ENCODE assay signal across 8 cellular contexts in genomic region chr11:65476632-65477270, GRCh38. TPM values are rescaled to one million over a fixed set of nuclear protein-coding genes. Genes with fewer than 3 reads are reported as not detected.
DNase-seq lines count a peak whose midpoint lies in the region; ATAC-seq lines count a peak whose summit lies in the region.

No MANE protein-coding gene starts in this region.

- peak overlapping the region; percentile 95 for H3K27ac Mint-ChIP-seq in activated naive CD4-positive, alpha-beta T cell treated with anti-CD3 and anti-CD28 coated beads for 36 hours
- H3K27ac Mint-ChIP-seq in activated naive CD4-positive, alpha-beta T cell treated with anti-CD3 and anti-CD28 coated beads, Interleukin-2, amount 50 U/mL, for 24 hours = peak overlapping the region; percentile 97

- H3K27me3 ChIP-seq in iPS DF 6.9 (ENCODE audit: control insufficient read depth, insufficient read depth, low read length) = no peaks in the 10 kb centered on the region

- CTCF ChIA-PET in activated naive CD4-positive, alpha-beta T cell treated with anti-CD3 and anti-CD28 coated beads for 36 hours (lab: Charles Lee) = interaction anchor here (0.9 to 2.8 kb wide), 8 partner anchors 11 to 59 kb away, joined by 3 to 15 read pairs (median 4); partner anchors contain the start of gene MALAT1

- no peak overlapping the region for H3K27ac ChIP-seq in iPS DF 6.9 (ENCODE audit: low read length)

- WGBS in iPS DF 6.9 (ENCODE audit: insufficient coverage, insufficient read length) = no CpG with 5 or more reads among the region's 21 CpGs

- peak overlapping the region; percentile 95 for H3K4me3 Mint-ChIP-seq in activated naive CD4-positive, alpha-beta T cell treated with anti-CD3 and anti-CD28 coated beads for 36 hours
- peak overlapping the region; percentile 94 for H3K4me3 Mint-ChIP-seq in activated naive CD4-positive, alpha-beta T cell treated with anti-CD3 and anti-CD28 coated beads, Interleukin-2, amount 50 U/mL, for 24 hours

- no peaks in the 10 kb centered on the region for H3K9me3 ChIP-seq in iPS DF 6.9 (ENCODE audit: control insufficient read depth, insufficient read depth, low read length)

- H3K4me1 ChIP-seq in iPS DF 6.9 (ENCODE audit: control insufficient read depth, insufficient read depth, low read length) = peaks cover 2% of the 10 kb centered on the region; the same call in 1 of the 2 replicates

- intact Hi-C loops in activated naive CD4-positive, alpha-beta T cell treated with anti-CD3 and anti-CD28 coated beads for 36 hours (cut with micrococcal nuclease) = loop anchor here (1.0 kb wide), 3 partner anchors 12 to 21 kb away; no protein-coding TSS in a partner anchor

- H3K27me3 Mint-ChIP-seq in activated naive CD4-positive, alpha-beta T cell treated with anti-CD3 and anti-CD28 coated beads for 36 hours (ENCODE audit: low read depth) = no peaks in the 10 kb centered on the region
- no peaks in the 10 kb centered on the region for H3K27me3 Mint-ChIP-seq in activated naive CD4-positive, alpha-beta T cell treated with anti-CD3 and anti-CD28 coated beads, Interleukin-2, amount 50 U/mL, for 24 hours

- no peaks in the 10 kb centered on the region for H3K36me3 ChIP-seq in iPS DF 6.9 (ENCODE audit: control insufficient read depth, insufficient read depth, low read length)

- DNase-seq in activated naive CD4-positive, alpha-beta T cell treated with anti-CD3 and anti-CD28 coated beads for 36 hours = no peak
- no peak for DNase-seq in activated naive CD4-positive, alpha-beta T cell treated with Interleukin-2 at 50 U/mL for 16 hours
- no peak for DNase-seq in iPS DF 6.9 (ENCODE audit: low read depth, low spot score)
- DNase-seq in stimulated activated CD4-positive, alpha-beta T cell treated with anti-CD3 and anti-CD28 coated beads, Interleukin-1b, Interleukin-23, amount 100 ng/mL, for 48 hours = peak; percentile 47
- DNase-seq in retina = no peak
- no peak for DNase-seq in GOT3 (lab: John Stamatoyannopoulos, UW)

- peaks cover 32% of the 10 kb centered on the region for H3K4me1 Mint-ChIP-seq in activated naive CD4-positive, alpha-beta T cell treated with anti-CD3 and anti-CD28 coated beads for 36 hours (ENCODE audit: low read depth)
- H3K4me1 Mint-ChIP-seq in activated naive CD4-positive, alpha-beta T cell treated with anti-CD3 and anti-CD28 coated beads, Interleukin-2, amount 50 U/mL, for 24 hours = peaks cover 9% of the 10 kb centered on the region

- ATAC-seq in HG03442 (IDR thresholded peaks at IDR 0.05; ENCODE audit: unreplicated experiment) = peak; percentile 16

- peak overlapping the region; percentile 36 for H3K4me3 ChIP-seq in iPS DF 6.9 (ENCODE audit: low read length)

- no peaks in the 10 kb centered on the region for H3K9me3 Mint-ChIP-seq in activated naive CD4-positive, alpha-beta T cell treated with anti-CD3 and anti-CD28 coated beads for 36 hours
- H3K9me3 Mint-ChIP-seq in activated naive CD4-positive, alpha-beta T cell treated with anti-CD3 and anti-CD28 coated beads, Interleukin-2, amount 50 U/mL, for 24 hours = no peaks in the 10 kb centered on the region

- H3K36me3 Mint-ChIP-seq in activated naive CD4-positive, alpha-beta T cell treated with anti-CD3 and anti-CD28 coated beads for 36 hours (ENCODE audit: low read depth) = peaks cover 19% of the 10 kb centered on the region
- H3K36me3 Mint-ChIP-seq in activated naive CD4-positive, alpha-beta T cell treated with anti-CD3 and anti-CD28 coated beads, Interleukin-2, amount 50 U/mL, for 24 hours = no peaks in the 10 kb centered on the region

RNA-seq across cellular contexts. Expression of gene MALAT1, which starts 22.1 kb away (rescaled TPM):
- over 10,000 TPM; 10,460 to 10,508 TPM for total RNA-seq in activated naive CD4-positive, alpha-beta T cell treated with anti-CD3 and anti-CD28 coated beads for 36 hours

RNA-seq across cellular contexts. Expression of gene SCYL1, which starts 48.1 kb away (rescaled TPM):
- total RNA-seq in activated naive CD4-positive, alpha-beta T cell treated with anti-CD3 and anti-CD28 coated beads for 36 hours = 10 to 100 TPM; 57.9 to 58.3 TPM

RNA-seq across cellular contexts. Expression of gene NEAT1, which starts 54.2 kb away (rescaled TPM):
- 100 to 1,000 TPM; 693 to 750 TPM for total RNA-seq in activated naive CD4-positive, alpha-beta T cell treated with anti-CD3 and anti-CD28 coated beads for 36 hours
